In the genomic region with DNA sequence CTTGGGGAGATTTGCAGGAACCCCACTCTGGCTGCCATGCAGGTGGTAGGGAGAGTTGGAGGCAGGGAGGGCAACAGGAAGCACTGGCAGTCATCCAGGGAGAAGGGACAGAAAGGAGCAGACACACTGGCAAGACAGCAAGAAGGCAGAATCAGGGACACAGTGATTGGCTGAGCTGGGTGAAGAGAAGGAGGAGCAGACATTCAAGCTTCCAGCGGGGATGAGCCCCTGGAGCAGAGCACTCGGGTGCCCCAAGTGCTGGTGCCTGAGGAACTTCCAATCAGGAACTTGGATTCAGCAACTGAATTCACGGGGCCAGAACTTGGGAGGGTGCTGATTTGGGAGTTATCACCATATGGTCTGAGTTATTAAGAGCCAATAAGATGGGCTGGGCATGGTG, we compare ENCODE assay signal across 20 cellular contexts. TPM values are rescaled to one million over a fixed set of nuclear protein-coding genes. Genes with fewer than 3 reads are reported as not detected.
DNase-seq lines count a peak whose midpoint lies in the region; ATAC-seq lines count a peak whose summit lies in the region.
"Had no signal": no experiment of that assay in that cellular context is flagged by ENCODE, and none has a peak within 500 bp of the region (broad histone marks: within the 10 kb centered on the region; RNA-seq: fewer than 3 reads in every experiment).

No MANE protein-coding gene starts in this region.

- no peaks in the 10 kb centered on the region for H3K36me3 ChIP-seq in GM23248 (ENCODE audit: low read depth)
- H3K36me3 ChIP-seq: tibial artery, WERI-Rb-1 had no signal

- no peaks in the 10 kb centered on the region for H3K9me3 Mint-ChIP-seq in effector memory CD8-positive, alpha-beta T cell
- no peaks in the 10 kb centered on the region for H3K9me3 Mint-ChIP-seq in stimulated activated effector memory CD8-positive, alpha-beta T cell treated with anti-CD3 and anti-CD28 coated beads, Interleukin-12 subunit alpha, Interleukin-12 subunit beta, amount 100 ng/mL, for 72 hours
- H3K9me3 Mint-ChIP-seq: activated T-helper 17 cell treated with anti-CD3 and anti-CD28 coated beads, Interleukin-2, amount 50 U/mL, for 72 hours; central memory CD8-positive, alpha-beta T cell had no signal

- no peak for ATAC-seq in effector memory CD8-positive, alpha-beta T cell (replicated peaks)
- no peak for ATAC-seq in stimulated activated effector memory CD8-positive, alpha-beta T cell treated with anti-CD3 and anti-CD28 coated beads, Interleukin-12 subunit alpha, Interleukin-12 subunit beta, amount 100 ng/mL, for 72 hours
- ATAC-seq: activated T-helper 17 cell treated with anti-CD3 and anti-CD28 coated beads, Interleukin-2, amount 50 U/mL, for 72 hours; left lobe of liver had no signal

- H3K27ac Mint-ChIP-seq in effector memory CD8-positive, alpha-beta T cell, result no peak overlapping the region
- no peak overlapping the region for H3K27ac Mint-ChIP-seq in stimulated activated effector memory CD8-positive, alpha-beta T cell treated with anti-CD3 and anti-CD28 coated beads, Interleukin-12 subunit alpha, Interleukin-12 subunit beta, amount 100 ng/mL, for 72 hours
- H3K27ac Mint-ChIP-seq: activated T-helper 17 cell treated with anti-CD3 and anti-CD28 coated beads, Interleukin-2, amount 50 U/mL, for 72 hours; CD14-positive monocyte; progenitor cell of endocrine pancreas had no signal

- no peaks in the 10 kb centered on the region for H4K20me1 ChIP-seq in GM23248 (ENCODE audit: insufficient read depth)

- in situ Hi-C loops in GM23248 (cut with MboI), result no loop called here

- H3K4me1 ChIP-seq in GM23248 (ENCODE audit: insufficient read depth), result peaks cover 63% of the 10 kb centered on the region

- no peak overlapping the region for H3K4me3 ChIP-seq in GM23248
- H3K4me3 ChIP-seq: tibial artery had no signal

- peaks cover 13% of the 10 kb centered on the region for H3K79me2 ChIP-seq in GM23248 (ENCODE audit: insufficient read depth)

- no peak overlapping the region for H2AFZ ChIP-seq in GM23248

- no peaks in the 10 kb centered on the region for H3K9me2 ChIP-seq in GM23248 (ENCODE audit: insufficient read depth)

- H3K27me3 Mint-ChIP-seq in effector memory CD8-positive, alpha-beta T cell, result peaks cover 0 to 36% of the 10 kb centered on the region in 2 donors

- DNase-seq in NCI-H1105 treated with DMSO at 0.1 percent for 48 hours (lab: John Stamatoyannopoulos, UW), result peak; percentile 4
- DNase-seq in NCI-H1105 (lab: John Stamatoyannopoulos, UW), result no peak
- DNase-seq in GM23248, result peak; percentile 35
- DNase-seq in RPMI7951 (ENCODE audit: low read depth), result peak; percentile 68
- DNase-seq in medulla oblongata (ENCODE audit: extremely low spot score), result peak; percentile 19
- DNase-seq in effector memory CD8-positive, alpha-beta T cell, result no peak
- no peak for DNase-seq in stimulated activated effector memory CD8-positive, alpha-beta T cell treated with anti-CD3 and anti-CD28 coated beads, Interleukin-12 subunit alpha, Interleukin-12 subunit beta, amount 100 ng/mL, for 72 hours (ENCODE audit: low spot score in 2 of 2)
- DNase-seq in GDM1 (lab: John Stamatoyannopoulos, UW), result no peak
- DNase-seq: DND-41; effector memory CD4-positive, alpha-beta T cell; small intestine; tibial artery; WERI-Rb-1 had no signal

- H3F3A ChIP-seq in GM23248 (ENCODE audit: insufficient read depth), result peaks cover 22% of the 10 kb centered on the region

- H3K9ac ChIP-seq in GM23248, result no peak overlapping the region

- 44 to 47% methylated on average over 3 of the region's 3 CpGs for WGBS in GM23248 (ENCODE audit: low coverage in 1 of 2, low lambda C conversion rate in 2 of 2, missing lambda C conversion rate in 2 of 2), 2 experiments

- H3K9me3 ChIP-seq in GM23248 (ENCODE audit: low read depth), result no peaks in the 10 kb centered on the region
- H3K9me3 ChIP-seq: tibial artery had no signal

- H3K4me3 Mint-ChIP-seq in effector memory CD8-positive, alpha-beta T cell, result no peak overlapping the region
- H3K4me3 Mint-ChIP-seq in stimulated activated effector memory CD8-positive, alpha-beta T cell treated with anti-CD3 and anti-CD28 coated beads, Interleukin-12 subunit alpha, Interleukin-12 subunit beta, amount 100 ng/mL, for 72 hours, result no peak overlapping the region
- H3K4me3 Mint-ChIP-seq: activated T-helper 17 cell treated with anti-CD3 and anti-CD28 coated beads, Interleukin-2, amount 50 U/mL, for 72 hours; central memory CD8-positive, alpha-beta T cell had no signal

- H3K36me3 Mint-ChIP-seq in effector memory CD8-positive, alpha-beta T cell (ENCODE audit: insufficient read depth), result no peaks in the 10 kb centered on the region
- no peaks in the 10 kb centered on the region for H3K36me3 Mint-ChIP-seq in stimulated activated effector memory CD8-positive, alpha-beta T cell treated with anti-CD3 and anti-CD28 coated beads, Interleukin-12 subunit alpha, Interleukin-12 subunit beta, amount 100 ng/mL, for 72 hours
- H3K36me3 Mint-ChIP-seq: CD14-positive monocyte had no signal

- no peaks in the 10 kb centered on the region for H3K27me3 ChIP-seq in GM23248 (replicated peaks; ENCODE audit: insufficient read depth)
- H3K27me3 ChIP-seq: tibial artery had no signal

- H3K4me1 Mint-ChIP-seq in effector memory CD8-positive, alpha-beta T cell (ENCODE audit: low read depth in 2 of 2), result peaks cover 6 to 9% of the 10 kb centered on the region in 2 donors
- H3K4me1 Mint-ChIP-seq in stimulated activated effector memory CD8-positive, alpha-beta T cell treated with anti-CD3 and anti-CD28 coated beads, Interleukin-12 subunit alpha, Interleukin-12 subunit beta, amount 100 ng/mL, for 72 hours, result peaks cover 48% of the 10 kb centered on the region

- H3K4me2 ChIP-seq in GM23248 (ENCODE audit: unreplicated experiment), result no peak overlapping the region

- H3K27ac ChIP-seq in GM23248, result no peak overlapping the region
- H3K27ac ChIP-seq: tibial artery, WERI-Rb-1 had no signal

RNA-seq across cellular contexts. Expression of gene ITGA3, which starts 6.3 kb away (rescaled TPM):
- total RNA-seq in GM23248 (2014; rRNA removed; shearing (Covaris generic)), result 321 and 330 TPM in 2 replicates
- polyA plus RNA-seq in GM23248 (2016; fragmentation: Nextera tagmentation; extraction: Ambion mirVana), result 105 and 111 TPM in 2 replicates
- 213 and 279 TPM in 2 replicates for total RNA-seq in RPMI7951 (2014; rRNA removed; shearing (Covaris generic))

RNA-seq across cellular contexts. Expression of gene PDK2, which starts 45.5 kb away (rescaled TPM):
- 25.9 and 30.2 TPM in 2 replicates for total RNA-seq in GM23248 (2014; rRNA removed; shearing (Covaris generic))
- polyA plus RNA-seq in GM23248 (2016; fragmentation: Nextera tagmentation; extraction: Ambion mirVana), result 48.1 and 56.0 TPM in 2 replicates
- 13.9 and 19.2 TPM in 2 replicates for total RNA-seq in RPMI7951 (2014; rRNA removed; shearing (Covaris generic))

RNA-seq across cellular contexts. Expression of gene DLX3, which starts 54.6 kb away (rescaled TPM):
- total RNA-seq in GM23248 (2014; rRNA removed; shearing (Covaris generic)), result 0.43 and 0.51 TPM in 2 replicates
- 1.0 and 1.4 TPM in 2 replicates for polyA plus RNA-seq in GM23248 (2016; fragmentation: Nextera tagmentation; extraction: Ambion mirVana)
- not detected in 2 replicates for total RNA-seq in RPMI7951 (2014; rRNA removed; shearing (Covaris generic))
- total RNA-seq: activated T-helper 17 cell treated with anti-CD3 and anti-CD28 coated beads, Interleukin-2, amount 50 U/mL, for 72 hours; fibroblast of villous mesenchyme; left lobe of liver; NCI-H460 had no signal
- polyA plus RNA-seq: CD14-positive monocyte had no signal

Comparison
In these comparisons a context has a peak if more than half of its experiments do, and no peak if none do; other contexts are left out.
1. DNase-seq: peak in NCI-H1105 treated with DMSO at 0.1 percent for 48 hours (single experiment), GM23248 (single experiment), RPMI7951 (single experiment) and medulla oblongata (single experiment); none in NCI-H1105 (single experiment), effector memory CD8-positive, alpha-beta T cell (0 of 3), stimulated activated effector memory CD8-positive, alpha-beta T cell treated with anti-CD3 and anti-CD28 coated beads, Interleukin-12 subunit alpha, Interleukin-12 subunit beta, amount 100 ng/mL, for 72 hours (0 of 2) and GDM1 (single experiment).